In the genomic region with DNA sequence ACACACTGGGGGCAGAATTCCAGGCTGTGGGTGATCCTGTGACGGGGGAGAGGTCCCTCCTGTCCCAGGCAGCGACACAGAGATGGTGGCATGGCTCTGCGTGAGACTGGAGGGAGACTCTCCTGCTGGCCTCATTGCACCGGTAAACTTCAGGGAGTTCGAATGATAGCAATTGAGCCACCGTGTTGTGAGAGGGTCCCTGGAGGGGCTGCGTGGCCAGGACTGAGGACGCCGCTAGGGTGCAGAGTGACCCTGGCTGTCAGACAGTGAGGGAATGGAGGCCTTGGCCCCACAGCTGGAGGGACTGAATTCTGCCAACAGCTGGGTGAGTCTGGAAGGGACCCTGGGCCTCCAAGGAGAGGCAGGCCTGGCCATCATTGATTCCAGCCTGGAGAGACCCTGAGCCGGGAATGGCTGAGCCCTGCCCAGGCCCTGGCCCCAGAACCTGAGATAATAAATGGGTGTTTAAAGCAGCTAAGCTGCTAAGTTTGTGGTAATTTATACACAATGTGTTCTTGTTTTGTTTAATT, we compare ENCODE assay signal across 18 cellular contexts. TPM values are rescaled to one million over a fixed set of nuclear protein-coding genes. Genes with fewer than 3 reads are reported as not detected.
A peak's percentile ranks its signal among the peaks of the same experiment; 100 is the strongest.
DNase-seq lines count a peak whose midpoint lies in the region; ATAC-seq, FAIRE-seq and TF ChIP-seq lines count a peak whose summit lies in the region.
"Had no signal": no experiment of that assay in that cellular context is flagged by ENCODE, and none has a peak within 500 bp of the region (broad histone marks: within the 10 kb centered on the region; RNA-seq: fewer than 3 reads in every experiment).

No MANE protein-coding gene starts in this region.

- POLR2A ChIA-PET in RWPE1 (lab: Yijun Ruan, JAX; ENCODE audit: low non-redundant PET), result no interaction called here

- no peak overlapping the region for H3K4me3 ChIP-seq in BLaER1
- no peak overlapping the region for H3K4me3 ChIP-seq in kidney (ENCODE audit: low read length in 2 of 2)
- no peak overlapping the region for H3K4me3 ChIP-seq in thyroid gland (replicated peaks in 1 of 3)
- no peak overlapping the region for H3K4me3 ChIP-seq in body of pancreas

- ATAC-seq in HG03159 (IDR thresholded peaks at IDR 0.05; ENCODE audit: unreplicated experiment), result no peak
- no peak for ATAC-seq in body of pancreas
- ATAC-seq: HCT116 had no signal

- H3K27ac ChIP-seq in BLaER1, result no peak overlapping the region
- H3K27ac ChIP-seq in RWPE1, result 0 out of 2 replicates have a peak overlapping the region, but pooled peaks have one; percentile 9
- H3K27ac ChIP-seq in kidney (ENCODE audit: low read depth in 2 of 2, low read length in 2 of 2), result no peak overlapping the region
- H3K27ac ChIP-seq in thyroid gland, result peak overlapping the region in 2 of 3 donors; percentile 24 to 88
- H3K27ac ChIP-seq in body of pancreas, result no peak overlapping the region
- H3K27ac ChIP-seq: C4-2B had no signal

- intact Hi-C loops in kidney (cut with DNase I) (loop anchor here (10.0 kb wide), 1 partner anchor 65 kb away; no protein-coding TSS in a partner anchor), thyroid gland (cut with DNase I) (no loop called here), body of pancreas (cut with DNase I) (no loop called here)

- CTCF ChIA-PET in RWPE1 (lab: Yijun Ruan, JAX), result interaction anchor here (0.7 kb wide), 1 partner anchor 116 kb away, joined by 3 read pairs; no protein-coding TSS in a partner anchor

- TF ChIP-seq POLR2A in thyroid gland (IDR thresholded peaks at IDR 0.05), result no peak
- no peak for TF ChIP-seq POLR2A in body of pancreas (IDR thresholded peaks at IDR 0.05)

- H3K9ac ChIP-seq in BLaER1 (no peak overlapping the region), kidney (ENCODE audit: low read length in 2 of 2) (no peak overlapping the region)

- WGBS in thyroid gland, 2 donors, result 93 to 94% methylated on average over 10 of the region's 10 CpGs
- 90 to 96% methylated on average over 5 to 10 of the region's 10 CpGs for WGBS in body of pancreas, 2 donors

- peaks cover 62% of the 10 kb centered on the region for H3K4me1 ChIP-seq in BLaER1
- no peaks in the 10 kb centered on the region for H3K4me1 ChIP-seq in kidney (ENCODE audit: control insufficient read depth in 1 of 2, insufficient read depth in 1 of 2, low read depth in 1 of 2, low read length in 2 of 2)
- H3K4me1 ChIP-seq in thyroid gland, result peaks cover 38 to 40% of the 10 kb centered on the region in 2 donors
- H3K4me1 ChIP-seq in body of pancreas, result no peaks in the 10 kb centered on the region

- H3K9me3 ChIP-seq in BLaER1 (no peaks in the 10 kb centered on the region), kidney (ENCODE audit: control insufficient read depth in 1 of 2, low read length in 2 of 2) (peaks cover 0 to 5% of the 10 kb centered on the region in 2 donors), thyroid gland (no peaks in the 10 kb centered on the region), body of pancreas (no peaks in the 10 kb centered on the region)
- H3K9me3 ChIP-seq: Caco-2 had no signal

- no peak for DNase-seq in RWPE1 (ENCODE audit: low spot score)
- peak; percentile 51 for DNase-seq in kidney
- DNase-seq in thyroid gland, result no peak
- no peak for DNase-seq in body of pancreas
- DNase-seq: Caco-2; CD4-positive, alpha-beta T cell; HFFc6; IMR-90 had no signal

- H3K27me3 ChIP-seq in BLaER1 (no peaks in the 10 kb centered on the region), thyroid gland (no peaks in the 10 kb centered on the region), body of pancreas (no peaks in the 10 kb centered on the region)

- TF ChIP-seq CTCF in RWPE1 (conservative IDR thresholded peaks at IDR 0.05; ENCODE audit: low read depth) (no peak), kidney (IDR thresholded peaks at IDR 0.05; ENCODE audit: borderline replicate concordance, extremely low read depth, insufficient read depth) (no peak), thyroid gland (IDR thresholded peaks at IDR 0.05) (no peak), body of pancreas (IDR thresholded peaks at IDR 0.05) (no peak)

- no peaks in the 10 kb centered on the region for H4K20me1 ChIP-seq in BLaER1

- H3K36me3 ChIP-seq in BLaER1, result peaks cover 27% of the 10 kb centered on the region
- H3K36me3 ChIP-seq in kidney (ENCODE audit: control insufficient read depth in 1 of 2, insufficient read depth in 2 of 2, low read length in 2 of 2), result peaks cover 6 to 20% of the 10 kb centered on the region in 2 donors
- peaks cover 11% of the 10 kb centered on the region in 2 donors for H3K36me3 ChIP-seq in thyroid gland
- H3K36me3 ChIP-seq in body of pancreas (replicated peaks in 1 of 2; ENCODE audit: insufficient read depth in 1 of 2, low read depth in 2 of 2), result no peaks in the 10 kb centered on the region

- no peak for FAIRE-seq in kidney (lab: Jason Lieb, UNC)
- FAIRE-seq: D721Med, G401.6, GM12891, GM19239, H54, HTR-8/SVneo had no signal

- peak overlapping the region; percentile 24 for H3K4me2 ChIP-seq in BLaER1

RNA-seq across cellular contexts. Expression of gene CCDC57, which starts 32.6 kb away (rescaled TPM):
- 79.4 TPM for total RNA-seq in kidney
- polyA plus RNA-seq in kidney (ENCODE audit: insufficient read depth, low read depth, low replicate concordance), result 46.7 TPM
- 10 to 100 TPM; 27.1 to 79.9 (median 50.9) TPM for total RNA-seq in thyroid gland
- total RNA-seq in body of pancreas, result 10 to 100 TPM; 24.1 to 60.3 TPM

RNA-seq across cellular contexts. Expression of gene SLC16A3, which starts 48.8 kb away (rescaled TPM):
- 85.7 TPM for total RNA-seq in kidney
- 28.8 TPM for polyA plus RNA-seq in kidney (ENCODE audit: insufficient read depth, low read depth, low replicate concordance)
- total RNA-seq in thyroid gland, result 10 to 100 TPM; 42.1 to 75.5 (median 44.2) TPM
- total RNA-seq in body of pancreas, result 1 to 10 TPM; 2.0 to 5.4 TPM

Comparison
In these comparisons a context has a peak if more than half of its experiments do, and no peak if none do; other contexts are left out.
1. H3K27ac ChIP-seq: peak in RWPE1 (single experiment) and thyroid gland (2 of 3); none in BLaER1 (single experiment), kidney (0 of 2) and body of pancreas (0 of 4).
2. RNA of gene SLC16A3, which starts 48.8 kb away (total RNA-seq): 85.7 TPM in kidney (single experiment) and 42.1 to 75.5 TPM in thyroid gland; 2.0 to 5.4 TPM in body of pancreas; every median in the first group is over 4 times any median in the second.